Comparison of ENCODE assay signal across 11 cellular contexts in the genomic region with DNA sequence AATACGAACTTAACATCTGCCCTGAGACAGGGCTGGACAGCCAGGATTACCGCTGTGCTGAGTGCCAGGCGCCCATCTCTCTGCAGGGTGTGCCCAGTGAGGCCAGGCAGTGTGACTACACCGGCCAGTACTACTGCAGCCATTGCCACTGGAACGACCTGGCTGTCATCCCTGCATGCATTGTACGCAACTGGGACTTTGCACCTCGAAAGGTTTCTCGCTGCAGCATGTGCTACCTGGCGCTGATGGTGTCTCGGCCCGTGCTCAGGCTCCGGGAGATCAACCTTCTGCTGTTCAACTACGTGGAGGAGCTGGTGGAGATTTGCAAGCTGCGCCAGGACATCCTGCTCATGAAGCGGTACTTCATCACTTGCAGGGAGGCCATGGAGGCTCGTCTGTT. TPM values are rescaled to one million over a fixed set of nuclear protein-coding genes. Genes with fewer than 3 reads are reported as not detected.
"Had no signal": no experiment of that assay in that cellular context is flagged by ENCODE, and none has a peak within 500 bp of the region (broad histone marks: within the 10 kb centered on the region; RNA-seq: fewer than 3 reads in every experiment).

No MANE protein-coding gene starts in this region.

- H2AFZ ChIP-seq: GM23248 had no signal

- H3K9ac ChIP-seq: GM23248 had no signal

- FAIRE-seq: H54, K562 had no signal

- DNase-seq: GM23248, GOT3, HFFc6, IMR-90, KG1 had no signal

- H3K27ac Mint-ChIP-seq: HFFc6 had no signal

- H3K4me3 Mint-ChIP-seq: HFFc6 had no signal

- H3K27ac ChIP-seq: GM23248, HL-60 had no signal

- H3K4me3 ChIP-seq: GM23248, HAP-1, K562 had no signal

- ATAC-seq: HCT116, K562 had no signal

- H3K9me3 Mint-ChIP-seq: HFFc6 had no signal

- H3K9me3 ChIP-seq: HAP-1 had no signal

- H3K4me1 ChIP-seq: HAP-1 had no signal

- H3K36me3 ChIP-seq: HAP-1 had no signal

RNA-seq across cellular contexts. Expression of a gene that starts 33.7 kb away (rescaled TPM):
- total RNA-seq: GM23248, HFFc6, HT1080, IMR-90, K562 had no signal
- polyA plus RNA-seq: GM23248, IMR-90, K562 had no signal
